Comparison of ENCODE assay signal across 9 cellular contexts in genomic region chr20:19568128-19568527, GRCh38.
"Had no signal": no experiment of that assay in that cellular context is flagged by ENCODE, and none has a peak within 500 bp of the region (broad histone marks: within the 10 kb centered on the region; RNA-seq: fewer than 3 reads in every experiment).

No MANE protein-coding gene starts in this region.

- ATAC-seq: HCT116, K562 had no signal

- H3K4me3 ChIP-seq: GM23248, HAP-1, K562 had no signal

- H3K27ac ChIP-seq: GM23248, HL-60 had no signal

- FAIRE-seq: K562 had no signal

- H2AFZ ChIP-seq: GM23248 had no signal

- DNase-seq: GM23248, GOT3, H7, HFFc6, KG1 had no signal

- H3K9me3 ChIP-seq: HAP-1 had no signal

- H3K9ac ChIP-seq: GM23248 had no signal

- H3K36me3 ChIP-seq: HAP-1 had no signal

- H3K4me1 ChIP-seq: HAP-1 had no signal
